In the genomic region with DNA sequence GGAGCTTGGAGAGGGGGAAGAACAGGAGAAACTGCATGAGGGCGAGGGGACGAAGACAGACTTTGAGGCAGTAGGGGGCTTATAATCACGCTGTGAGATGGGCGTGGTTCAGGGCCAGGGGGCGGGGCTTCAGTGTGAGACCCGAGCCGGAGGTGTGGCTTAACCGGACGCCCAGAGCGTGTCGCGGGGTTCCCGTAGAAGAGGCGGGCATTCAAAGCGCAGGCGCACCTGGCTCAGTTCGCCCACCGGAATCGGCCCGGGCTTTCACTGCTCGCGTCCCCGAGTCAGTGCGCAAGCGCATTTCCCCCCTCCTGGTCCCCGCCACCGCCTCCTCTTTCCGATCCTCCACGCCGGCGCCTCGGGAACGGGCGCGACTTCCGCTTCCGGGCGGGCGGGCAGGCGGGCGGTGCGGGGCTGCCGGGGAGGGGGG, we compare ENCODE assay signal across 1 cellular context.
TF ChIP-seq lines count a peak whose summit lies in the region.

No MANE protein-coding gene starts in this region.

TF ChIP-seq in GM12878, 131 proteins besides CTCF, POLR2A, EP300 and RAD21 (continued from another document and continues in another):
- no peak for TF ChIP-seq CBFB (IDR thresholded peaks at IDR 0.05; ENCODE audit: low read depth)
- no peak for TF ChIP-seq TCF7 (IDR thresholded peaks at IDR 0.05; ENCODE audit: borderline replicate concordance)
- no peak for TF ChIP-seq GATAD2B (conservative IDR thresholded peaks at IDR 0.05; ENCODE audit: low read depth)
- no peak for TF ChIP-seq MEF2A (IDR thresholded peaks at IDR 0.05; ENCODE audit: insufficient read depth, low read depth, low read length)
- TF ChIP-seq, protein P1, sequence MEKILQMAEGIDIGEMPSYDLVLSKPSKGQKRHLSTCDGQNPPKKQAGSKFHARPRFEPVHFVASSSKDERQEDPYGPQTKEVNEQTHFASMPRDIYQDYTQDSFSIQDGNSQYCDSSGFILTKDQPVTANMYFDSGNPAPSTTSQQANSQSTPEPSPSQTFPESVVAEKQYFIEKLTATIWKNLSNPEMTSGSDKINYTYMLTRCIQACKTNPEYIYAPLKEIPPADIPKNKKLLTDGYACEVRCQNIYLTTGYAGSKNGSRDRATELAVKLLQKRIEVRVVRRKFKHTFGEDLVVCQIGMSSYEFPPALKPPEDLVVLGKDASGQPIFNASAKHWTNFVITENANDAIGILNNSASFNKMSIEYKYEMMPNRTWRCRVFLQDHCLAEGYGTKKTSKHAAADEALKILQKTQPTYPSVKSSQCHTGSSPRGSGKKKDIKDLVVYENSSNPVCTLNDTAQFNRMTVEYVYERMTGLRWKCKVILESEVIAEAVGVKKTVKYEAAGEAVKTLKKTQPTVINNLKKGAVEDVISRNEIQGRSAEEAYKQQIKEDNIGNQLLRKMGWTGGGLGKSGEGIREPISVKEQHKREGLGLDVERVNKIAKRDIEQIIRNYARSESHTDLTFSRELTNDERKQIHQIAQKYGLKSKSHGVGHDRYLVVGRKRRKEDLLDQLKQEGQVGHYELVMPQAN (conservative IDR thresholded peaks at IDR 0.05): no peak
- TF ChIP-seq EZH2 (IDR thresholded peaks at IDR 0.05; ENCODE audit: borderline replicate concordance, control insufficient read depth, low read depth, low read length): no peak
- TF ChIP-seq RCOR1 (conservative IDR thresholded peaks at IDR 0.05; ENCODE audit: low read depth, low read length): no peak
- no peak for TF ChIP-seq BCL11A (IDR thresholded peaks at IDR 0.05; ENCODE audit: low read depth, low read length)
- no peak for TF ChIP-seq SREBF1 (IDR thresholded peaks at IDR 0.05; ENCODE audit: low read length)
- TF ChIP-seq LARP7 (IDR thresholded peaks at IDR 0.05): no peak
- TF ChIP-seq SMC3 (IDR thresholded peaks at IDR 0.05; ENCODE audit: borderline replicate concordance, low read length): no peak
- TF ChIP-seq ZNF384 (IDR thresholded peaks at IDR 0.05; ENCODE audit: borderline replicate concordance, low read depth, low read length): no peak
- no peak for TF ChIP-seq SMARCA5 (IDR thresholded peaks at IDR 0.05)
- TF ChIP-seq NBN (IDR thresholded peaks at IDR 0.05): 0 out of 2 replicates have a peak, but pooled peaks have one; percentile 7
- TF ChIP-seq YBX1 (IDR thresholded peaks at IDR 0.05): no peak
- no peak for TF ChIP-seq ZNF274 (IDR thresholded peaks at IDR 0.05; ENCODE audit: insufficient read depth, insufficient read length)
- TF ChIP-seq, protein P2, sequence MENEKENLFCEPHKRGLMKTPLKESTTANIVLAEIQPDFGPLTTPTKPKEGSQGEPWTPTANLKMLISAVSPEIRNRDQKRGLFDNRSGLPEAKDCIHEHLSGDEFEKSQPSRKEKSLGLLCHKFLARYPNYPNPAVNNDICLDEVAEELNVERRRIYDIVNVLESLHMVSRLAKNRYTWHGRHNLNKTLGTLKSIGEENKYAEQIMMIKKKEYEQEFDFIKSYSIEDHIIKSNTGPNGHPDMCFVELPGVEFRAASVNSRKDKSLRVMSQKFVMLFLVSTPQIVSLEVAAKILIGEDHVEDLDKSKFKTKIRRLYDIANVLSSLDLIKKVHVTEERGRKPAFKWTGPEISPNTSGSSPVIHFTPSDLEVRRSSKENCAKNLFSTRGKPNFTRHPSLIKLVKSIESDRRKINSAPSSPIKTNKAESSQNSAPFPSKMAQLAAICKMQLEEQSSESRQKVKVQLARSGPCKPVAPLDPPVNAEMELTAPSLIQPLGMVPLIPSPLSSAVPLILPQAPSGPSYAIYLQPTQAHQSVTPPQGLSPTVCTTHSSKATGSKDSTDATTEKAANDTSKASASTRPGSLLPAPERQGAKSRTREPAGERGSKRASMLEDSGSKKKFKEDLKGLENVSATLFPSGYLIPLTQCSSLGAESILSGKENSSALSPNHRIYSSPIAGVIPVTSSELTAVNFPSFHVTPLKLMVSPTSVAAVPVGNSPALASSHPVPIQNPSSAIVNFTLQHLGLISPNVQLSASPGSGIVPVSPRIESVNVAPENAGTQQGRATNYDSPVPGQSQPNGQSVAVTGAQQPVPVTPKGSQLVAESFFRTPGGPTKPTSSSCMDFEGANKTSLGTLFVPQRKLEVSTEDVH (IDR thresholded peaks at IDR 0.05; ENCODE audit: low read depth, partially characterized antibody): no peak
- 0 out of 2 replicates have a peak, but pooled peaks have one; percentile 11 for TF ChIP-seq PAX5 (IDR thresholded peaks at IDR 0.05; ENCODE audit: borderline replicate concordance, low read depth, low read length)
- no peak for TF ChIP-seq JUND (IDR thresholded peaks at IDR 0.05; ENCODE audit: low read depth, low read length)
- TF ChIP-seq ZBED1 (IDR thresholded peaks at IDR 0.05; ENCODE audit: borderline replicate concordance): no peak
- no peak for TF ChIP-seq MXI1 (IDR thresholded peaks at IDR 0.05; ENCODE audit: low read depth, low read length)
- no peak for TF ChIP-seq IKZF2 (IDR thresholded peaks at IDR 0.05)
- TF ChIP-seq ASH2L (IDR thresholded peaks at IDR 0.05; ENCODE audit: borderline replicate concordance, low read depth): no peak
- TF ChIP-seq CHD2 (IDR thresholded peaks at IDR 0.05; ENCODE audit: borderline replicate concordance, low read depth, low read length): 0 out of 2 replicates have a peak, but pooled peaks have one; percentile 46
- no peak for TF ChIP-seq RFX5 (IDR thresholded peaks at IDR 0.05; ENCODE audit: low read depth, low read length)
- TF ChIP-seq, protein P3, sequence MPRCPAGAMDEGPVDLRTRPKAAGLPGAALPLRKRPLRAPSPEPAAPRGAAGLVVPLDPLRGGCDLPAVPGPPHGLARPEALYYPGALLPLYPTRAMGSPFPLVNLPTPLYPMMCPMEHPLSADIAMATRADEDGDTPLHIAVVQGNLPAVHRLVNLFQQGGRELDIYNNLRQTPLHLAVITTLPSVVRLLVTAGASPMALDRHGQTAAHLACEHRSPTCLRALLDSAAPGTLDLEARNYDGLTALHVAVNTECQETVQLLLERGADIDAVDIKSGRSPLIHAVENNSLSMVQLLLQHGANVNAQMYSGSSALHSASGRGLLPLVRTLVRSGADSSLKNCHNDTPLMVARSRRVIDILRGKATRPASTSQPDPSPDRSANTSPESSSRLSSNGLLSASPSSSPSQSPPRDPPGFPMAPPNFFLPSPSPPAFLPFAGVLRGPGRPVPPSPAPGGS (IDR thresholded peaks at IDR 0.05; ENCODE audit: borderline replicate concordance, insufficient read depth, low read depth, low read length, poor library complexity, severe bottlenecking): no peak
- TF ChIP-seq FOXK2 (IDR thresholded peaks at IDR 0.05): no peak
- TF ChIP-seq HDAC6 (IDR thresholded peaks at IDR 0.05; ENCODE audit: unreplicated experiment): no peak
- TF ChIP-seq, protein P4, sequence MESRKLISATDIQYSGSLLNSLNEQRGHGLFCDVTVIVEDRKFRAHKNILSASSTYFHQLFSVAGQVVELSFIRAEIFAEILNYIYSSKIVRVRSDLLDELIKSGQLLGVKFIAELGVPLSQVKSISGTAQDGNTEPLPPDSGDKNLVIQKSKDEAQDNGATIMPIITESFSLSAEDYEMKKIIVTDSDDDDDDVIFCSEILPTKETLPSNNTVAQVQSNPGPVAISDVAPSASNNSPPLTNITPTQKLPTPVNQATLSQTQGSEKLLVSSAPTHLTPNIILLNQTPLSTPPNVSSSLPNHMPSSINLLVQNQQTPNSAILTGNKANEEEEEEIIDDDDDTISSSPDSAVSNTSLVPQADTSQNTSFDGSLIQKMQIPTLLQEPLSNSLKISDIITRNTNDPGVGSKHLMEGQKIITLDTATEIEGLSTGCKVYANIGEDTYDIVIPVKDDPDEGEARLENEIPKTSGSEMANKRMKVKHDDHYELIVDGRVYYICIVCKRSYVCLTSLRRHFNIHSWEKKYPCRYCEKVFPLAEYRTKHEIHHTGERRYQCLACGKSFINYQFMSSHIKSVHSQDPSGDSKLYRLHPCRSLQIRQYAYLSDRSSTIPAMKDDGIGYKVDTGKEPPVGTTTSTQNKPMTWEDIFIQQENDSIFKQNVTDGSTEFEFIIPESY (IDR thresholded peaks at IDR 0.05): no peak
- TF ChIP-seq, protein P5, sequence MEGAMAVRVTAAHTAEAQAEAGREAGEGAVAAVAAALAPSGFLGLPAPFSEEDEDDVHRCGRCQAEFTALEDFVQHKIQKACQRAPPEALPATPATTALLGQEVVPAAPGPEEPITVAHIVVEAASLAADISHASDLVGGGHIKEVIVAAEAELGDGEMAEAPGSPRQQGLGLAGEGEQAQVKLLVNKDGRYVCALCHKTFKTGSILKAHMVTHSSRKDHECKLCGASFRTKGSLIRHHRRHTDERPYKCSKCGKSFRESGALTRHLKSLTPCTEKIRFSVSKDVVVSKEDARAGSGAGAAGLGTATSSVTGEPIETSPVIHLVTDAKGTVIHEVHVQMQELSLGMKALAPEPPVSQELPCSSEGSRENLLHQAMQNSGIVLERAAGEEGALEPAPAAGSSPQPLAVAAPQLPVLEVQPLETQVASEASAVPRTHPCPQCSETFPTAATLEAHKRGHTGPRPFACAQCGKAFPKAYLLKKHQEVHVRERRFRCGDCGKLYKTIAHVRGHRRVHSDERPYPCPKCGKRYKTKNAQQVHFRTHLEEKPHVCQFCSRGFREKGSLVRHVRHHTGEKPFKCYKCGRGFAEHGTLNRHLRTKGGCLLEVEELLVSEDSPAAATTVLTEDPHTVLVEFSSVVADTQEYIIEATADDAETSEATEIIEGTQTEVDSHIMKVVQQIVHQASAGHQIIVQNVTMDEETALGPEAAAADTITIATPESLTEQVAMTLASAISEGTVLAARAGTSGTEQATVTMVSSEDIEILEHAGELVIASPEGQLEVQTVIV (IDR thresholded peaks at IDR 0.05; ENCODE audit: borderline replicate concordance, partially characterized antibody): peak; percentile 18
- TF ChIP-seq, protein P6, sequence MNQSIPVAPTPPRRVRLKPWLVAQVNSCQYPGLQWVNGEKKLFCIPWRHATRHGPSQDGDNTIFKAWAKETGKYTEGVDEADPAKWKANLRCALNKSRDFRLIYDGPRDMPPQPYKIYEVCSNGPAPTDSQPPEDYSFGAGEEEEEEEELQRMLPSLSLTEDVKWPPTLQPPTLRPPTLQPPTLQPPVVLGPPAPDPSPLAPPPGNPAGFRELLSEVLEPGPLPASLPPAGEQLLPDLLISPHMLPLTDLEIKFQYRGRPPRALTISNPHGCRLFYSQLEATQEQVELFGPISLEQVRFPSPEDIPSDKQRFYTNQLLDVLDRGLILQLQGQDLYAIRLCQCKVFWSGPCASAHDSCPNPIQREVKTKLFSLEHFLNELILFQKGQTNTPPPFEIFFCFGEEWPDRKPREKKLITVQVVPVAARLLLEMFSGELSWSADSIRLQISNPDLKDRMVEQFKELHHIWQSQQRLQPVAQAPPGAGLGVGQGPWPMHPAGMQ (IDR thresholded peaks at IDR 0.05; ENCODE audit: borderline replicate concordance): no peak
- TF ChIP-seq SUZ12 (IDR thresholded peaks at IDR 0.05; ENCODE audit: unreplicated experiment): no peak
- TF ChIP-seq, protein P7, sequence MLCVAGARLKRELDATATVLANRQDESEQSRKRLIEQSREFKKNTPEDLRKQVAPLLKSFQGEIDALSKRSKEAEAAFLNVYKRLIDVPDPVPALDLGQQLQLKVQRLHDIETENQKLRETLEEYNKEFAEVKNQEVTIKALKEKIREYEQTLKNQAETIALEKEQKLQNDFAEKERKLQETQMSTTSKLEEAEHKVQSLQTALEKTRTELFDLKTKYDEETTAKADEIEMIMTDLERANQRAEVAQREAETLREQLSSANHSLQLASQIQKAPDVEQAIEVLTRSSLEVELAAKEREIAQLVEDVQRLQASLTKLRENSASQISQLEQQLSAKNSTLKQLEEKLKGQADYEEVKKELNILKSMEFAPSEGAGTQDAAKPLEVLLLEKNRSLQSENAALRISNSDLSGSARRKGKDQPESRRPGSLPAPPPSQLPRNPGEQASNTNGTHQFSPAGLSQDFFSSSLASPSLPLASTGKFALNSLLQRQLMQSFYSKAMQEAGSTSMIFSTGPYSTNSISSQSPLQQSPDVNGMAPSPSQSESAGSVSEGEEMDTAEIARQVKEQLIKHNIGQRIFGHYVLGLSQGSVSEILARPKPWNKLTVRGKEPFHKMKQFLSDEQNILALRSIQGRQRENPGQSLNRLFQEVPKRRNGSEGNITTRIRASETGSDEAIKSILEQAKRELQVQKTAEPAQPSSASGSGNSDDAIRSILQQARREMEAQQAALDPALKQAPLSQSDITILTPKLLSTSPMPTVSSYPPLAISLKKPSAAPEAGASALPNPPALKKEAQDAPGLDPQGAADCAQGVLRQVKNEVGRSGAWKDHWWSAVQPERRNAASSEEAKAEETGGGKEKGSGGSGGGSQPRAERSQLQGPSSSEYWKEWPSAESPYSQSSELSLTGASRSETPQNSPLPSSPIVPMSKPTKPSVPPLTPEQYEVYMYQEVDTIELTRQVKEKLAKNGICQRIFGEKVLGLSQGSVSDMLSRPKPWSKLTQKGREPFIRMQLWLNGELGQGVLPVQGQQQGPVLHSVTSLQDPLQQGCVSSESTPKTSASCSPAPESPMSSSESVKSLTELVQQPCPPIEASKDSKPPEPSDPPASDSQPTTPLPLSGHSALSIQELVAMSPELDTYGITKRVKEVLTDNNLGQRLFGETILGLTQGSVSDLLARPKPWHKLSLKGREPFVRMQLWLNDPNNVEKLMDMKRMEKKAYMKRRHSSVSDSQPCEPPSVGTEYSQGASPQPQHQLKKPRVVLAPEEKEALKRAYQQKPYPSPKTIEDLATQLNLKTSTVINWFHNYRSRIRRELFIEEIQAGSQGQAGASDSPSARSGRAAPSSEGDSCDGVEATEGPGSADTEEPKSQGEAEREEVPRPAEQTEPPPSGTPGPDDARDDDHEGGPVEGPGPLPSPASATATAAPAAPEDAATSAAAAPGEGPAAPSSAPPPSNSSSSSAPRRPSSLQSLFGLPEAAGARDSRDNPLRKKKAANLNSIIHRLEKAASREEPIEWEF (IDR thresholded peaks at IDR 0.05; ENCODE audit: insufficient replicate concordance, low read depth, low read length): no peak
- no peak for TF ChIP-seq RB1 (IDR thresholded peaks at IDR 0.05; ENCODE audit: borderline replicate concordance)
- TF ChIP-seq ZNF207 (IDR thresholded peaks at IDR 0.05; ENCODE audit: borderline replicate concordance): no peak
- TF ChIP-seq POU2F2 (IDR thresholded peaks at IDR 0.05; ENCODE audit: borderline replicate concordance, low read depth, low read length): no peak
- TF ChIP-seq ZNF217 (IDR thresholded peaks at IDR 0.05): no peak
- peak; percentile 44; the same call in 1 of the 2 replicates for TF ChIP-seq CREB1 (IDR thresholded peaks at IDR 0.05; ENCODE audit: low read depth)
- TF ChIP-seq NFYA (IDR thresholded peaks at IDR 0.05; ENCODE audit: borderline replicate concordance, low read depth, low read length): no peak
- no peak for TF ChIP-seq NR2F1 (conservative IDR thresholded peaks at IDR 0.05)
- no peak for TF ChIP-seq POLR2AphosphoS2 (IDR thresholded peaks at IDR 0.05; ENCODE audit: low read depth, low read length)
- TF ChIP-seq SPI1 (IDR thresholded peaks at IDR 0.05; ENCODE audit: borderline replicate concordance, insufficient read depth, low read depth, low read length): no peak
